11 cellular contexts compared by ENCODE assay signal in the genomic region with DNA sequence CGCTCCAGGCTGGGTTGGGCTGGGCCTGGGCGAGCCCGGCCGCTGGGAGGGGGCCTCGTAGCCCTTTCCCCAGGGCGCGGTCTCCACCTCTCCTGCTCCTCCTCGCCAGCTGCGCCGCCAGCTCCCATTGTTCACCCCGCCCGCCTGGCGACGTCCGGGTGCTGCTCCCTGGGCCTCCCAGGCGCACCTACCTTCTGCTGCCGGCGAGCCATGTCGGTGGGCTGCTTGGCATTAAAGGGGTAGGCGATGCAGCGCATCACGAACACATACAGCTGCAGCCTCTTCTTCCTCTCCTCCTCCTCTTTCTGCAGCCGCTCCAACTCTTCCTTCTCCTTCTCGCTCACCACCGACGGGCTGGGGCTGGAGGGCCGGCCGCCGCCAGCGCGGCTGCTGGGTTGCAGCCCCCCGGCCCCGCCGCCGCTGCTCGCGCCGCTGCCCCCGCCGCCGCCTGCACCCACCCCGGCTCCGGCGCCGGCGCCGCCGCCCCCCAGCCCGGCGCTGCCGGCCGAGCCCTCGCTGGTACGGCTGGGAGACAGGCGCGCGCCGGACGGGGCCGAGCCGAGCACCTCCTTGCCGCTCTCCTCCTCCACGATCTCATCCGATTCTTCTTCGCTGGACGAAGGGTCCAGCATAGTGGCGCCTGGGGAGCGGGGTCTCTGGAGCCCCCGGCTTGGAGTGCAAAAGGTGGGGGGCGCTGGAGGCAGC. TPM values are rescaled to one million over a fixed set of nuclear protein-coding genes. Genes with fewer than 3 reads are reported as not detected.
DNase-seq lines count a peak whose midpoint lies in the region; ATAC-seq and TF ChIP-seq lines count a peak whose summit lies in the region.
"Had no signal": no experiment of that assay in that cellular context is flagged by ENCODE, and none has a peak within 500 bp of the region (broad histone marks: within the 10 kb centered on the region; RNA-seq: fewer than 3 reads in every experiment).

No MANE protein-coding gene starts in this region.

- ATAC-seq in GM19351 (IDR thresholded peaks at IDR 0.05; ENCODE audit: unreplicated experiment), result peak; percentile 8
- ATAC-seq: activated T-helper 17 cell treated with anti-CD3 and anti-CD28 coated beads, Interleukin-2, amount 50 U/mL, for 72 hours had no signal

- no peaks in the 10 kb centered on the region for H3K4me1 ChIP-seq in prostate gland (replicated peaks)

- no peaks in the 10 kb centered on the region for H3K36me3 ChIP-seq in prostate gland
- H3K36me3 ChIP-seq: neutrophil had no signal

- WGBS in prostate gland, result 2% methylated on average over 47 of the region's 70 CpGs

- H3K27ac ChIP-seq in prostate gland, result peak overlapping the region in 1 of 2 donors; percentile 54
- H3K27ac ChIP-seq: neutrophil had no signal

- DNase-seq in NCI-H510A (lab: John Stamatoyannopoulos, UW) (peak; percentile 78), foreskin fibroblast (peak in 1 of 2 donors; percentile 8), prostate gland (ENCODE audit: low spot score) (no peak), 8988T (no peak), hepatic stellate cell (ENCODE audit: low spot score) (no peak), NOMO-1 (lab: John Stamatoyannopoulos, UW; ENCODE audit: unreplicated experiment in 2 of 2) (no peak)
- DNase-seq in activated naive CD4-positive, alpha-beta T cell (lab: John Stamatoyannopoulos, UW), result no peak

- no peaks in the 10 kb centered on the region for H3K9me3 ChIP-seq in prostate gland
- H3K9me3 ChIP-seq: neutrophil had no signal

- no peak for TF ChIP-seq POLR2A in prostate gland (IDR thresholded peaks at IDR 0.05)

- no peak for TF ChIP-seq CTCF in foreskin fibroblast (IDR thresholded peaks at IDR 0.05; ENCODE audit: low read depth, low read length)
- no peak for TF ChIP-seq CTCF in prostate gland (IDR thresholded peaks at IDR 0.05)

- H3K27me3 ChIP-seq in prostate gland (replicated peaks; ENCODE audit: insufficient read depth), result peaks cover 3% of the 10 kb centered on the region

- intact Hi-C loops in prostate gland (cut with DNase I), result loop anchor here (10.0 kb wide), 1 partner anchor 210 kb away; no protein-coding TSS in a partner anchor

- H3K4me3 ChIP-seq in foreskin fibroblast (ENCODE audit: low read depth in 1 of 2, low read length in 2 of 2) (peak overlapping the region; percentile 25 to 59), prostate gland (peak overlapping the region; percentile 37 to 45)

RNA-seq across cellular contexts. Expression of gene CADPS, which starts 0.7 kb away (rescaled TPM):
- total RNA-seq in prostate gland, result 1 to 10 TPM; 4.0 to 7.7 TPM
- total RNA-seq: activated T-helper 17 cell treated with anti-CD3 and anti-CD28 coated beads, Interleukin-2, amount 50 U/mL, for 72 hours; M059J had no signal
